Comparison of ENCODE assay signal across 8 cellular contexts in genomic region chr2:27428978-27429541, GRCh38. TPM values are rescaled to one million over a fixed set of nuclear protein-coding genes. Genes with fewer than 3 reads are reported as not detected.
DNase-seq lines count a peak whose midpoint lies in the region; ATAC-seq and TF ChIP-seq lines count a peak whose summit lies in the region.

No MANE protein-coding gene starts in this region.

- ATAC-seq in GM21717 (IDR thresholded peaks at IDR 0.05; ENCODE audit: unreplicated experiment) = peak; percentile 68
- ATAC-seq in heart left ventricle = peak; percentile 82 to 95 (median 88)
- peak; percentile 92 for ATAC-seq in upper lobe of right lung

- H3K4me1 ChIP-seq in ES-I3 (ENCODE audit: insufficient read depth, low read length) (peaks cover 8% of the 10 kb centered on the region), heart left ventricle (peaks cover 4 to 49% (median 31%) of the 10 kb centered on the region in 12 donors), upper lobe of right lung (peaks cover 33% of the 10 kb centered on the region)

- H3K9me3 ChIP-seq in ES-I3 (ENCODE audit: control insufficient read depth, insufficient read depth, low read length) = no peaks in the 10 kb centered on the region
- H3K9me3 ChIP-seq in heart left ventricle = no peaks in the 10 kb centered on the region
- no peaks in the 10 kb centered on the region for H3K9me3 ChIP-seq in upper lobe of right lung

- DNase-seq in SKM-1 (lab: John Stamatoyannopoulos, UW; ENCODE audit: unreplicated experiment) (peak; percentile 64), heart left ventricle (peak; percentile 85 to 92 (median 90)), posterior cingulate gyrus (peak; percentile 41 to 95 (median 56)), upper lobe of right lung (peak; percentile 94)

- TF ChIP-seq RAD21 in Ishikawa (IDR thresholded peaks at IDR 0.05; ENCODE audit: low read depth) = no peak

- TF ChIP-seq EP300 in Ishikawa (IDR thresholded peaks at IDR 0.05; ENCODE audit: borderline replicate concordance) = 0 out of 2 replicates have a peak, but pooled peaks have one; percentile 5

- WGBS in adipose tissue, 3 donors = 0 to 1% (median 0%) methylated on average over 40 to 51 of the region's 51 CpGs
- WGBS in heart left ventricle, 4 donors = 0% methylated on average over 19 to 51 of the region's 51 CpGs

- H3K27me3 ChIP-seq in heart left ventricle (no peaks in the 10 kb centered on the region), upper lobe of right lung (no peaks in the 10 kb centered on the region)

- TF ChIP-seq CTCF in heart left ventricle (IDR thresholded peaks at IDR 0.05) (no peak), upper lobe of right lung (IDR thresholded peaks at IDR 0.05) (no peak)

- intact Hi-C loops in heart left ventricle (cut with DNase I) = loop anchor here in 8 of 10 donors (1.0 to 5.0 kb wide), 6 partner anchors 18 to 217 kb away; partner anchors contain the start of genes PPM1G (in 7 of the 8), EIF2B4 (in 2 of the 8), SNX17 (in 2 of the 8) and ATRAID (in 1 of the 8)
- intact Hi-C loops in posterior cingulate gyrus (cut with DNase I) = loop anchor here (1.0 to 5.0 kb wide), 2 partner anchors 20 to 47 kb away; partner anchors contain the start of genes PPM1G and ZNF513
- intact Hi-C loops in upper lobe of right lung (cut with DNase I) = no loop called here

- TF ChIP-seq POLR2A in heart left ventricle (IDR thresholded peaks at IDR 0.05) = no peak

- H3K27ac ChIP-seq in adipose tissue (ENCODE audit: low read depth, low read length) (peak overlapping the region; percentile 51), heart left ventricle (peak overlapping the region; percentile 93 to 100 (median 98)), upper lobe of right lung (peak overlapping the region; percentile 98)

- no peaks in the 10 kb centered on the region; the same call in 1 of the 2 replicates for H3K36me3 ChIP-seq in ES-I3 (ENCODE audit: insufficient read depth, low read length)
- H3K36me3 ChIP-seq in heart left ventricle = peaks cover 0 to 22% (median 11%) of the 10 kb centered on the region in 9 donors
- H3K36me3 ChIP-seq in upper lobe of right lung = peaks cover 15% of the 10 kb centered on the region

- H3K9ac ChIP-seq in ES-I3 (ENCODE audit: low read depth, low read length) = peak overlapping the region; percentile 91

- H3K4me3 ChIP-seq in heart left ventricle (peak overlapping the region; percentile 60 to 100 (median 96)), upper lobe of right lung (peak overlapping the region; percentile 96)

TF ChIP-seq in Ishikawa, 13 proteins besides CTCF, POLR2A, EP300 and RAD21:
- TF ChIP-seq ZBTB7A (IDR thresholded peaks at IDR 0.05; ENCODE audit: low read depth) = no peak
- TF ChIP-seq TAF1 (IDR thresholded peaks at IDR 0.05; ENCODE audit: low read depth) = no peak
- TF ChIP-seq CEBPB (IDR thresholded peaks at IDR 0.05) = no peak
- TF ChIP-seq, protein P1, sequence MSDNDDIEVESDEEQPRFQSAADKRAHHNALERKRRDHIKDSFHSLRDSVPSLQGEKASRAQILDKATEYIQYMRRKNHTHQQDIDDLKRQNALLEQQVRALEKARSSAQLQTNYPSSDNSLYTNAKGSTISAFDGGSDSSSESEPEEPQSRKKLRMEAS (IDR thresholded peaks at IDR 0.05) = peak; percentile 55; the same call in 1 of the 2 replicates
TF ChIP-seq in Ishikawa: peak in this region for 1.

RNA-seq across cellular contexts. Expression of gene NRBP1, which starts 0.6 kb away (rescaled TPM):
- polyA plus RNA-seq in adipose tissue (10 to 100 TPM; 44.9 to 67.0 (median 65.7) TPM), heart left ventricle (100 to 1,000 TPM in 1 of 2 donors, 10 to 100 TPM in 1; 27.8 to 114 TPM)
- total RNA-seq in heart left ventricle (10 to 100 TPM; 43.5 to 78.6 (median 62.8) TPM), upper lobe of right lung (75.8 TPM)

RNA-seq across cellular contexts. Expression of gene KRTCAP3, which starts 13.1 kb away (rescaled TPM):
- polyA plus RNA-seq in adipose tissue (10 to 100 TPM in 1 of 3 donors, 1 to 10 TPM in 2; 2.4 to 52.8 (median 6.1) TPM), heart left ventricle (under 1 TPM in 1 of 2 donors, not detected in 1; 0.65 TPM)
- total RNA-seq in heart left ventricle (1 to 10 TPM in 1 of 9 donors, under 1 TPM in 2, not detected in 6; 0.50 to 1.7 (median 0.61) TPM), upper lobe of right lung (22.5 TPM)

RNA-seq across cellular contexts. Expression of gene PPM1G, which starts 19.7 kb away (rescaled TPM):
- polyA plus RNA-seq in adipose tissue (10 to 100 TPM; 40.7 to 79.5 (median 46.3) TPM), heart left ventricle (10 to 100 TPM; 31.2 to 87.2 TPM)
- total RNA-seq in heart left ventricle (10 to 100 TPM; 31.7 to 49.7 (median 40.2) TPM), upper lobe of right lung (51.8 TPM)

RNA-seq across cellular contexts. Expression of gene ZNF513, which starts 48.5 kb away (rescaled TPM):
- polyA plus RNA-seq in adipose tissue = 10 to 100 TPM in 2 of 3 donors, 1 to 10 TPM in 1; 8.6 to 19.9 (median 12.5) TPM
- 10 to 100 TPM in 1 of 9 donors, 1 to 10 TPM in 8; 2.8 to 10.4 (median 7.1) TPM for total RNA-seq in heart left ventricle
- polyA plus RNA-seq in heart left ventricle = 10 to 100 TPM in 1 of 2 donors, 1 to 10 TPM in 1; 8.7 to 11.8 TPM
- total RNA-seq in upper lobe of right lung = 14.2 TPM

RNA-seq across cellular contexts. Expression of gene SNX17, which starts 58.6 kb away (rescaled TPM):
- polyA plus RNA-seq in adipose tissue = 100 to 1,000 TPM in 2 of 3 donors, 10 to 100 TPM in 1; 49.3 to 104 (median 101) TPM
- 10 to 100 TPM; 59.4 to 90.7 (median 77.2) TPM for total RNA-seq in heart left ventricle
- 100 to 1,000 TPM in 1 of 2 donors, 10 to 100 TPM in 1; 39.2 to 106 TPM for polyA plus RNA-seq in heart left ventricle
- 97.6 TPM for total RNA-seq in upper lobe of right lung

Comparison
In these comparisons a context has a peak if more than half of its experiments do, and no peak if none do; other contexts are left out.
1. Peak in every context shown above with its lines: DNase-seq, ATAC-seq, H3K4me3 ChIP-seq and H3K27ac ChIP-seq.